In the genomic region with DNA sequence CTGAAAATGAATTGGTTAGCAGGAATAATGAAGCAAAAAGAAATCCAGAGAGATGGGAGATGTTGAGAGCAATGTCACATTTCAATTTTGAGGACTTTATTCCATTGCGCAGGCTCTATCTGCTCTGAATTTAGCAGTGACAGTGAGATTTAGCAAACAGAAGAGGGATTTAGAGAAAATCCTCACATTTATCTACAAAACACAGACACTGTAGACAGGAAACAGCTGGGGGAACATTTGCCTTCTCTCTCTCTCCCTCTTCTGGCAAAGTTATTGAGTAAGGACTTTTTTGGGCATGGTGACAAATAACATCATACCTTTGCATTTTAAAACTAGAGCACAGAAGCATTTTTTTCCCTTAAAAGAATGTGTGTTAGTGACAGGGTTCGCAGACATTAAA, we compare ENCODE assay signal across 9 cellular contexts. TPM values are rescaled to one million over a fixed set of nuclear protein-coding genes. Genes with fewer than 3 reads are reported as not detected.
A peak's percentile ranks its signal among the peaks of the same experiment; 100 is the strongest.
DNase-seq lines count a peak whose midpoint lies in the region; ATAC-seq and TF ChIP-seq lines count a peak whose summit lies in the region.
"Had no signal": no experiment of that assay in that cellular context is flagged by ENCODE, and none has a peak within 500 bp of the region (broad histone marks: within the 10 kb centered on the region; RNA-seq: fewer than 3 reads in every experiment).

Gene IGF1, minus strand, starts transcription at position 163 of the 400 bp plus-strand sequence. CDS start 182 bp downstream, outside the sequence.

- no peaks in the 10 kb centered on the region for H3K9me3 ChIP-seq in Caco-2

- H3K27me3 Mint-ChIP-seq in Caco-2 (ENCODE audit: insufficient read depth, unreplicated experiment), result no peaks in the 10 kb centered on the region

- no peak within 1 kb of the TSS for H3K27ac Mint-ChIP-seq in Caco-2 (ENCODE audit: unreplicated experiment)

- H3K9me3 Mint-ChIP-seq in Caco-2 (ENCODE audit: unreplicated experiment), result no peaks in the 10 kb centered on the region
- H3K9me3 Mint-ChIP-seq: neural crest cell had no signal

- POLR2A ChIA-PET in Caco-2 (lab: Charles Lee), result no interaction called here

- no peak within 1 kb of the TSS for H3K4me3 ChIP-seq in Caco-2 (ENCODE audit: low read depth, low read length)

- H3K4me1 Mint-ChIP-seq in Caco-2 (ENCODE audit: low read depth, unreplicated experiment), result no peaks in the 10 kb centered on the region
- H3K4me1 Mint-ChIP-seq: neural crest cell had no signal

- no peak within 1 kb of the TSS for H3K4me3 Mint-ChIP-seq in Caco-2 (ENCODE audit: unreplicated experiment)
- H3K4me3 Mint-ChIP-seq: neural crest cell had no signal

- peak; percentile 29 for TF ChIP-seq CTCF in foreskin keratinocyte (conservative IDR thresholded peaks at IDR 0.05)
- no peak for TF ChIP-seq CTCF in Caco-2 (IDR thresholded peaks at IDR 0.05; ENCODE audit: insufficient read depth in 1 of 2, low read depth in 1 of 2, low read length in 1 of 2, severe bottlenecking in 1 of 2, unreplicated experiment in 1 of 2)

- intact Hi-C loops in Caco-2 (cut with micrococcal nuclease; ENCODE audit: unreplicated experiment), result no loop called here

- no peaks in the 10 kb centered on the region for H3K36me3 ChIP-seq in Caco-2 (ENCODE audit: control insufficient read depth, insufficient read depth, low read length)

- ATAC-seq in foreskin keratinocyte (no peak), HG03342 (IDR thresholded peaks at IDR 0.05; ENCODE audit: unreplicated experiment) (no peak), HG02798 (IDR thresholded peaks at IDR 0.05; ENCODE audit: poor library complexity, unreplicated experiment) (no peak)

- no peaks in the 10 kb centered on the region for H3K4me1 ChIP-seq in foreskin keratinocyte
- H3K4me1 ChIP-seq in Caco-2, result no peaks in the 10 kb centered on the region

- no peak within 1 kb of the TSS for H3K27ac ChIP-seq in foreskin keratinocyte

- H3K36me3 Mint-ChIP-seq in Caco-2 (ENCODE audit: insufficient read depth, unreplicated experiment), result no peaks in the 10 kb centered on the region

- BruUV-seq in Caco-2 (replicated peaks; lab: Mats Ljungman, UMichigan), result no TSS peak

- DNase-seq in EL (peak; percentile 27), RPMI7951 (ENCODE audit: low read depth) (peak; percentile 8), foreskin keratinocyte (no peak), renal cortical epithelial cell (ENCODE audit: low read depth) (peak; percentile 9), kidney glomerular epithelial cell (lab: John Stamatoyannopoulos, UW) (no peak), Caco-2 (no peak)

- CTCF ChIA-PET in Caco-2 (lab: Charles Lee), result no interaction called here

- H3K27me3 ChIP-seq in foreskin keratinocyte (peaks cover 17% of the 10 kb centered on the region), Caco-2 (replicated peaks; ENCODE audit: control insufficient read depth, insufficient read depth, low read length) (no peaks in the 10 kb centered on the region)

RNA-seq across cellular contexts. Expression of gene IGF1, which starts in this region (rescaled TPM):
- not detected in 2 replicates for total RNA-seq in RPMI7951 (2014; rRNA removed; shearing (Covaris generic))
- total RNA-seq in foreskin keratinocyte, result not detected in 2 replicates
- not detected in 2 replicates for polyA plus RNA-seq in foreskin keratinocyte
- total RNA-seq in renal cortical epithelial cell, result 0.35 TPM in 1 of 2 replicates, not detected in the other
- total RNA-seq in Caco-2 (2022), result 1.5 and 2.3 TPM in 2 replicates
- total RNA-seq: neural crest cell had no signal

Comparison
In these comparisons a context has a peak if more than half of its experiments do, and no peak if none do; other contexts are left out.
1. Peak in DNase-seq in RPMI7951; RNA of the gene not detected or under 1 TPM.
2. Peak in DNase-seq in renal cortical epithelial cell; RNA of the gene not detected or under 1 TPM.